ENCODE assay signal across 13 cellular contexts in genomic region chr3:64141476-64141875, GRCh38.
A peak's percentile ranks its signal among the peaks of the same experiment; 100 is the strongest.
DNase-seq lines count a peak whose midpoint lies in the region; ATAC-seq and TF ChIP-seq lines count a peak whose summit lies in the region.
"Had no signal": no experiment of that assay in that cellular context is flagged by ENCODE, and none has a peak within 500 bp of the region (broad histone marks: within the 10 kb centered on the region; RNA-seq: fewer than 3 reads in every experiment).

No MANE protein-coding gene starts in this region.

- H3K36me3 ChIP-seq in esophagus squamous epithelium (peaks cover 0 to 11% (median 4%) of the 10 kb centered on the region in 3 donors), osteoblast (ENCODE audit: insufficient read depth, low read length) (no peaks in the 10 kb centered on the region)

- peak; percentile 15 for DNase-seq in AG10803 (ENCODE audit: low read depth)
- peak; percentile 9 for DNase-seq in SW480 (ENCODE audit: low spot score)
- no peak for DNase-seq in esophagus squamous epithelium (lab: John Stamatoyannopoulos, UW)
- DNase-seq in osteoblast (ENCODE audit: insufficient read length, low spot score, missing footprints) = no peak
- DNase-seq in left cardiac atrium = no peak
- no peak for DNase-seq in activated naive CD4-positive, alpha-beta T cell treated with anti-CD3 and anti-CD28 coated beads, Interleukin-2, amount 50 U/mL, for 72 hours (ENCODE audit: low spot score in 2 of 2)
- DNase-seq in CD1c-positive myeloid dendritic cell (ENCODE audit: extremely low spot score) = no peak
- DNase-seq: CD4-positive, CD25-positive, alpha-beta regulatory T cell; cerebellar nuclear complex; NCI-H1105 treated with DMSO at 0.1 percent for 48 hours; RPMI8226 had no signal

- WGBS in esophagus squamous epithelium, 2 donors = 19 to 50% methylated on average over 3 of the region's 3 CpGs

- peaks cover 19% of the 10 kb centered on the region for H4K20me1 ChIP-seq in osteoblast (ENCODE audit: insufficient read depth, low read length)

- H3K9me3 Mint-ChIP-seq in activated naive CD4-positive, alpha-beta T cell treated with anti-CD3 and anti-CD28 coated beads, Interleukin-2, amount 50 U/mL, for 72 hours = no peaks in the 10 kb centered on the region

- no peaks in the 10 kb centered on the region for H3K36me3 Mint-ChIP-seq in activated naive CD4-positive, alpha-beta T cell treated with anti-CD3 and anti-CD28 coated beads, Interleukin-2, amount 50 U/mL, for 72 hours
- H3K36me3 Mint-ChIP-seq: CD4-positive, CD25-positive, alpha-beta regulatory T cell had no signal

- ATAC-seq in left cardiac atrium = no peak
- no peak for ATAC-seq in GM21737 (IDR thresholded peaks at IDR 0.05; ENCODE audit: unreplicated experiment)
- no peak for ATAC-seq in activated naive CD4-positive, alpha-beta T cell treated with anti-CD3 and anti-CD28 coated beads, Interleukin-2, amount 50 U/mL, for 72 hours

- H3K27ac Mint-ChIP-seq in activated naive CD4-positive, alpha-beta T cell treated with anti-CD3 and anti-CD28 coated beads, Interleukin-2, amount 50 U/mL, for 72 hours = no peak overlapping the region
- H3K27ac Mint-ChIP-seq: CD4-positive, CD25-positive, alpha-beta regulatory T cell had no signal

- H3K9me3 ChIP-seq in esophagus squamous epithelium (no peaks in the 10 kb centered on the region), osteoblast (ENCODE audit: low read depth, low read length) (no peaks in the 10 kb centered on the region)

- intact Hi-C loops in esophagus squamous epithelium (cut with DNase I) (no loop called here), left cardiac atrium (cut with DNase I) (no loop called here)

- H3K4me1 ChIP-seq in esophagus squamous epithelium (peaks cover 22 to 73% (median 25%) of the 10 kb centered on the region in 3 donors), osteoblast (ENCODE audit: insufficient read depth, low read length) (peaks cover 28% of the 10 kb centered on the region)

- H3K27ac ChIP-seq in esophagus squamous epithelium = peak overlapping the region in 3 of 4 donors; percentile 49 to 53 (median 49)
- H3K27ac ChIP-seq in osteoblast (ENCODE audit: low read depth, low read length) = peak overlapping the region; percentile 40
- H3K27ac ChIP-seq: skin epidermis had no signal

- H3K4me3 ChIP-seq in AG10803 (ENCODE audit: low read length) (no peak overlapping the region), esophagus squamous epithelium (no peak overlapping the region), osteoblast (ENCODE audit: insufficient read depth, low read length) (no peak overlapping the region)
- H3K4me3 ChIP-seq: skin epidermis had no signal

- TF ChIP-seq CTCF in AG10803 (conservative IDR thresholded peaks at IDR 0.05; ENCODE audit: low read length) = no peak
- TF ChIP-seq CTCF in esophagus squamous epithelium (IDR thresholded peaks at IDR 0.05) = no peak
- TF ChIP-seq CTCF in osteoblast (IDR thresholded peaks at IDR 0.05; ENCODE audit: extremely low read depth, low read depth, low read length) = no peak

- H3K27me3 ChIP-seq in esophagus squamous epithelium (no peaks in the 10 kb centered on the region), osteoblast (ENCODE audit: insufficient read depth, low read length) (no peaks in the 10 kb centered on the region)

- TF ChIP-seq POLR2A in esophagus squamous epithelium (IDR thresholded peaks at IDR 0.05) = no peak

- no peak overlapping the region for H2AFZ ChIP-seq in osteoblast (ENCODE audit: low read length)

- no peak overlapping the region for H3K4me2 ChIP-seq in osteoblast (ENCODE audit: insufficient read depth, low read length)

- peaks cover 7% of the 10 kb centered on the region for H3K79me2 ChIP-seq in osteoblast (ENCODE audit: insufficient read depth, low read length)

Comparison
In these comparisons a context has a peak if more than half of its experiments do, and no peak if none do; other contexts are left out.
1. DNase-seq: peak in AG10803 (single experiment) and SW480 (single experiment); none in esophagus squamous epithelium (single experiment), osteoblast (single experiment), left cardiac atrium (single experiment), activated naive CD4-positive, alpha-beta T cell treated with anti-CD3 and anti-CD28 coated beads, Interleukin-2, amount 50 U/mL, for 72 hours (0 of 2) and CD1c-positive myeloid dendritic cell (single experiment).